Comparison of ENCODE assay signal across 27 cellular contexts in the genomic region with DNA sequence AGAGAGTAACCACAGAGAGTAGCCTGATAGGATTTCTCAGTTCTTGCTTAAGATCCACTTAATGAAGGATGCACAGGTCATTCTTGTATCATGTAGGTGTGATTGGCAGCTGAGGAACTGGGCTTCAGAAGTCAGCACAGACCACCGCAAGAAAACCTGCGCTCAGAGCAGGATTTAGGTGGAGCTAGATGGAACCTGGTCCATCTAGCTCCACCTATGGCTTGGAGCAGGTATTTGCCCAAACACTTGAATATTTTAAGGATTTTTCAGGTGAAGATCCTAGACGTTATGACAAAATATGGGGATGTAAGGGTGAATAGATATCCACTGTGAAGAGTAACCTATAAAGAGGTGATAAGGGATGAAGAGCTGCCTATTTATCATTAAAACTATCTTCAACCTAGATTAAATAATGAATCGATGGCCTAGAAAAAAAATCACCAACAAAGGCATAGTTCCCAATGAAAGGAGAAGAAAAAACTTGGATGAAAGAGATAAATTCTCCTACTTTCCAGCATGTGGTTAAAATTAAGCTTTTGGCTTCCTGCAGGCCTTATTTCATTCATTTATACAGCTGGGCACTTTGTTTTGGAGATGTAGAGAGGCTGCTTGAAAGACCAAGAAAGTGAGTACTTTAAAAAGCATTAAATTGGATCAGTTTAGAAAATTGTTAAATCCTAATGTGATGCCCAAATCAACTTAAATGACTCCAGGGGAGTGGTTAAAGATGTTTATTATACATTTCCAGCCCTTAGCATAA.
A peak's percentile ranks its signal among the peaks of the same experiment; 100 is the strongest.
DNase-seq lines count a peak whose midpoint lies in the region; ATAC-seq and TF ChIP-seq lines count a peak whose summit lies in the region.
"Had no signal": no experiment of that assay in that cellular context is flagged by ENCODE, and none has a peak within 500 bp of the region (broad histone marks: within the 10 kb centered on the region; RNA-seq: fewer than 3 reads in every experiment).

No MANE protein-coding gene starts in this region.

- no peaks in the 10 kb centered on the region for H3K36me3 ChIP-seq in left lung
- no peaks in the 10 kb centered on the region for H3K36me3 ChIP-seq in vagina
- H3K36me3 ChIP-seq: adrenal gland, cardiac muscle cell, HAP-1 had no signal

- TF ChIP-seq POLR2A in vagina (IDR thresholded peaks at IDR 0.05): no peak

- peaks cover 3% of the 10 kb centered on the region for H3K4me1 Mint-ChIP-seq in chondrocyte (ENCODE audit: low read depth)
- H3K4me1 Mint-ChIP-seq: CD4-positive, alpha-beta memory T cell; nephron progenitor cell had no signal

- DNase-seq in Daoy (ENCODE audit: low read depth): peak; percentile 3
- DNase-seq in chondrocyte (ENCODE audit: low spot score): no peak
- no peak for DNase-seq in left lung
- no peak for DNase-seq in vagina (ENCODE audit: extremely low spot score in 2 of 2)
- DNase-seq: activated CD4-positive, alpha-beta T cell treated with anti-CD3 and anti-CD28 coated beads, Interleukin-2, amount 50 U/mL, for 4 hours; activated CD8-positive, alpha-beta memory T cell treated with anti-CD3 and anti-CD28 coated beads, Interleukin-2, amount 50 U/mL, for 48 hours; activated effector memory CD4-positive, alpha-beta T cell treated with Interleukin-2 at 50 U/mL for 16 hours; adrenal gland; CD4-positive, alpha-beta memory T cell; dorsolateral prefrontal cortex; glutamatergic neuron; IMR-90; left ventricle myocardium superior; MM.1S; NCI-H526 treated with DMSO at 0.1 percent for 48 hours; nephron progenitor cell; PC-9; posterior cingulate gyrus; stimulated activated CD4-positive, alpha-beta T cell treated with anti-CD3 and anti-CD28 coated beads, Interleukin-1b, Interleukin-23, amount 100 ng/mL, for 48 hours; T-helper 17 cell had no signal

- intact Hi-C loops in left lung (cut with DNase I): no loop called here
- intact Hi-C loops in vagina (cut with DNase I): no loop called here

- H3K27me3 Mint-ChIP-seq in chondrocyte (ENCODE audit: low read depth): no peaks in the 10 kb centered on the region
- H3K27me3 Mint-ChIP-seq: CD4-positive, alpha-beta memory T cell; stimulated activated memory B cell treated with anti-CD40 and anti-IgM and Interleukin-4, amounts not matched to agents 10 μg/mL and 1 μg/mL and 100 μg/mL, for 72 hours; T-helper 17 cell had no signal

- H3K36me3 Mint-ChIP-seq in chondrocyte (ENCODE audit: low read depth): no peaks in the 10 kb centered on the region
- H3K36me3 Mint-ChIP-seq: CD4-positive, alpha-beta memory T cell; stimulated activated memory B cell treated with anti-CD40 and anti-IgM and Interleukin-4, amounts not matched to agents 10 μg/mL and 1 μg/mL and 100 μg/mL, for 72 hours had no signal

- H3K27ac Mint-ChIP-seq in chondrocyte (ENCODE audit: unreplicated experiment): no peak overlapping the region
- H3K27ac Mint-ChIP-seq: CD4-positive, alpha-beta memory T cell; nephron progenitor cell; stimulated activated memory B cell treated with anti-CD40 and anti-IgM and Interleukin-4, amounts not matched to agents 10 μg/mL and 1 μg/mL and 100 μg/mL, for 72 hours; T-helper 17 cell had no signal

- no peaks in the 10 kb centered on the region for H3K27me3 ChIP-seq in left lung
- H3K27me3 ChIP-seq in vagina: no peaks in the 10 kb centered on the region
- H3K27me3 ChIP-seq: adrenal gland, cardiac muscle cell had no signal

- TF ChIP-seq CTCF in LNCAP (IDR thresholded peaks at IDR 0.05): peak; percentile 9; the same call in 1 of the 2 replicates
- peak; percentile 30 for TF ChIP-seq CTCF in chondrocyte (IDR thresholded peaks at IDR 0.05)
- TF ChIP-seq CTCF in left lung (IDR thresholded peaks at IDR 0.05): no peak
- no peak for TF ChIP-seq CTCF in vagina (IDR thresholded peaks at IDR 0.05)

- H3K4me1 ChIP-seq in left lung (no peaks in the 10 kb centered on the region), vagina (no peaks in the 10 kb centered on the region)
- H3K4me1 ChIP-seq: adrenal gland, HAP-1 had no signal

- H3K9me3 ChIP-seq in left lung: peaks cover 0 to 5% of the 10 kb centered on the region in 2 donors
- H3K9me3 ChIP-seq in vagina: no peaks in the 10 kb centered on the region
- H3K9me3 ChIP-seq: adrenal gland had no signal

- H3K4me3 ChIP-seq in left lung (no peak overlapping the region), vagina (no peak overlapping the region)
- H3K4me3 ChIP-seq: adrenal gland, cardiac muscle cell, dorsolateral prefrontal cortex, HAP-1, PC-9 had no signal

- no peak overlapping the region for H3K4me3 Mint-ChIP-seq in chondrocyte (ENCODE audit: unreplicated experiment)
- H3K4me3 Mint-ChIP-seq: CD4-positive, alpha-beta memory T cell; nephron progenitor cell; stimulated activated memory B cell treated with anti-CD40 and anti-IgM and Interleukin-4, amounts not matched to agents 10 μg/mL and 1 μg/mL and 100 μg/mL, for 72 hours; T-helper 17 cell had no signal

- H3K27ac ChIP-seq in left lung (no peak overlapping the region), vagina (no peak overlapping the region)
- H3K27ac ChIP-seq: adrenal gland, cardiac muscle cell, dorsolateral prefrontal cortex, PC-9 had no signal

- ATAC-seq in left lung (peak; percentile 16), HG03045 (IDR thresholded peaks at IDR 0.05; ENCODE audit: unreplicated experiment) (no peak), GM19467 (IDR thresholded peaks at IDR 0.05; ENCODE audit: unreplicated experiment) (no peak), HG02678 (IDR thresholded peaks at IDR 0.05; ENCODE audit: unreplicated experiment) (no peak)
- ATAC-seq: left ventricle myocardium superior; stimulated activated memory B cell treated with anti-CD40 and anti-IgM and Interleukin-4, amounts not matched to agents 10 μg/mL and 1 μg/mL and 100 μg/mL, for 72 hours; T-helper 17 cell had no signal

- H3K9me3 Mint-ChIP-seq in chondrocyte (ENCODE audit: low read depth): peaks cover 15% of the 10 kb centered on the region
- H3K9me3 Mint-ChIP-seq: CD4-positive, alpha-beta memory T cell had no signal

Comparison
In these comparisons a context has a peak if more than half of its experiments do, and no peak if none do; other contexts are left out.
1. CTCF ChIP-seq: peak in LNCAP (single experiment) and chondrocyte (single experiment); none in left lung (0 of 2) and vagina (0 of 3).